Comparison of ENCODE assay signal across 8 cellular contexts in the genomic region with DNA sequence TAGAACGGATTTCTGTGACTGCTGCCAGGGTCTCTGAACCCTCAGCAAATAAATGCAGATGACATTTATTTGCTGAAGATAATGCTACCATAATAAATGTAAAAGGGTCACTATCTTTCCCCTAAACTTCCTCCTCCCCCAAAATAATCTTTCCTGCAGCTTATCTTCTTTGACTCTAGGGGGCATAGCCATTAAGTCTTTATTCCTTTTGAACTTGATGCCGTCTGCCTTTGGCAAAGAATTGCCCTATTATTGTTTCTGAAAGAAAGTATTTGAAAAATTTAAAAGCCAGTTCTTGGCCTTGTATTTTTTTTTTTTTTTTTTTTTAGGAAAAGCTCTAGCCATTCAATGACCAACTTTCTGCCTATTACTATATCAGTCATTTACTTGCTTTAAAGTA.
DNase-seq lines count a peak whose midpoint lies in the region; ATAC-seq and TF ChIP-seq lines count a peak whose summit lies in the region.

No MANE protein-coding gene starts in this region.

- peaks cover 0 to 3% (median 0%) of the 10 kb centered on the region in 7 donors for H3K9me3 Mint-ChIP-seq in CD14-positive monocyte
- H3K9me3 Mint-ChIP-seq in CD4-positive, alpha-beta memory T cell: no peaks in the 10 kb centered on the region

- CTCF ChIA-PET in HCT116 (lab: Charles Lee): interaction anchor here (0.7 to 2.5 kb wide), 6 partner anchors 10 to 105 kb away, joined by 3 to 11 read pairs (median 4); no protein-coding TSS in a partner anchor
- CTCF ChIA-PET in CD4-positive, alpha-beta memory T cell (lab: Charles Lee; ENCODE audit: partially characterized antibody): interaction anchor here (0.6 to 1.6 kb wide), 8 partner anchors 10 to 105 kb away, joined by 3 to 6 read pairs (median 4); no protein-coding TSS in a partner anchor

- no peaks in the 10 kb centered on the region for H3K4me1 ChIP-seq in HCT116 (ENCODE audit: control insufficient read depth in 1 of 2, insufficient read depth in 2 of 2, low read length in 2 of 2)
- no peaks in the 10 kb centered on the region for H3K4me1 ChIP-seq in CD4-positive, alpha-beta memory T cell (ENCODE audit: insufficient read depth, low read length)

- no peak for TF ChIP-seq POLR2A in HCT116 (IDR thresholded peaks at IDR 0.05; ENCODE audit: borderline replicate concordance, extremely low read depth, insufficient read depth, insufficient read length)

- no TSS peak for BruUV-seq in HCT116 (replicated peaks; lab: Mats Ljungman, UMichigan)

- H3K4me3 Mint-ChIP-seq in CD14-positive monocyte: no peak overlapping the region
- H3K4me3 Mint-ChIP-seq in CD4-positive, alpha-beta memory T cell: no peak overlapping the region

- no peaks in the 10 kb centered on the region for H3K36me3 ChIP-seq in HCT116 (ENCODE audit: control insufficient read depth in 1 of 2, insufficient read depth in 2 of 2, low read length in 2 of 2)
- H3K36me3 ChIP-seq in CD4-positive, alpha-beta memory T cell (ENCODE audit: insufficient read depth, low read length): no peaks in the 10 kb centered on the region

- H3K27me3 Mint-ChIP-seq in CD14-positive monocyte (ENCODE audit: low read depth in 3 of 3): peaks cover 0 to 1% (median 0%) of the 10 kb centered on the region in 3 donors
- H3K27me3 Mint-ChIP-seq in CD4-positive, alpha-beta memory T cell: peaks cover 0 to 3% of the 10 kb centered on the region in 2 donors

- H2AFZ ChIP-seq in HCT116 (ENCODE audit: low read depth, low read length, poor library complexity, severe bottlenecking): peak overlapping the region; percentile 82

- RAD21 ChIA-PET in HCT116 (lab: Charles Lee; ENCODE audit: low non-redundant PET in 1 of 2, low total read pairs in 2 of 2, uncharacterized antibody in 2 of 2, unreplicated experiment in 2 of 2): no interaction called here

- no peak overlapping the region for H3K27ac ChIP-seq in HCT116 (ENCODE audit: low read depth, low read length)
- H3K27ac ChIP-seq in CD4-positive, alpha-beta memory T cell (ENCODE audit: low read depth, low read length): no peak overlapping the region

- ATAC-seq in HCT116 (peak; percentile 63; the same call in 1 of the 2 replicates), GM21423 (IDR thresholded peaks at IDR 0.05; ENCODE audit: unreplicated experiment) (no peak), HG02623 (IDR thresholded peaks at IDR 0.05; ENCODE audit: unreplicated experiment) (no peak)

- H3K9me2 ChIP-seq in HCT116 (ENCODE audit: insufficient read depth): no peaks in the 10 kb centered on the region

- no peaks in the 10 kb centered on the region for H3K36me3 Mint-ChIP-seq in CD14-positive monocyte
- no peaks in the 10 kb centered on the region for H3K36me3 Mint-ChIP-seq in CD4-positive, alpha-beta memory T cell

- peaks cover 26% of the 10 kb centered on the region for H3K4me1 Mint-ChIP-seq in CD14-positive monocyte
- H3K4me1 Mint-ChIP-seq in CD4-positive, alpha-beta memory T cell: no peaks in the 10 kb centered on the region

- POLR2A ChIA-PET in HCT116 (lab: Charles Lee): no interaction called here
- POLR2A ChIA-PET in CD4-positive, alpha-beta memory T cell (lab: Charles Lee; ENCODE audit: partially characterized antibody): no interaction called here

- H3K27ac Mint-ChIP-seq in CD14-positive monocyte: peak overlapping the region in 6 of 7 donors; percentile 63 to 97 (median 84)
- H3K27ac Mint-ChIP-seq in CD4-positive, alpha-beta memory T cell: no peak overlapping the region

- H3K9me3 ChIP-seq in HCT116 (ENCODE audit: control insufficient read depth in 1 of 2, insufficient read depth in 1 of 2, low read depth in 1 of 2, low read length in 2 of 2): no peaks in the 10 kb centered on the region
- H3K9me3 ChIP-seq in CD4-positive, alpha-beta memory T cell (ENCODE audit: control insufficient read depth in 1 of 2, low read length in 2 of 2): no peaks in the 10 kb centered on the region

- no peaks in the 10 kb centered on the region for H4K20me1 ChIP-seq in HCT116 (ENCODE audit: insufficient read depth)

- peak; percentile 64 for TF ChIP-seq RAD21 in HCT116 (IDR thresholded peaks at IDR 0.05; ENCODE audit: low read depth)

- TF ChIP-seq CTCF in CD14-positive monocyte (IDR thresholded peaks at IDR 0.05): peak; percentile 32
- TF ChIP-seq CTCF in HCT116 (IDR thresholded peaks at IDR 0.05 in 2 of 3, conservative IDR thresholded peaks at IDR 0.05 in 1 of 3; ENCODE audit: borderline replicate concordance in 1 of 3, insufficient read depth in 1 of 3, low read depth in 2 of 3, low read length in 2 of 3): peak; percentile 53 to 66 (median 53); a peak in 5 of 6 replicates

- no peak overlapping the region for H3K9ac ChIP-seq in HCT116 (ENCODE audit: low read length)

- no peak overlapping the region for H3K4me2 ChIP-seq in HCT116 (ENCODE audit: low read length)

- H3K79me2 ChIP-seq in HCT116 (ENCODE audit: insufficient read depth, low read length): no peaks in the 10 kb centered on the region

- DNase-seq in CD14-positive monocyte (ENCODE audit: low spot score): no peak
- no peak for DNase-seq in HCT116 (ENCODE audit: low read depth, low spot score)
- DNase-seq in SKM-1 treated with dmso at 0.1 percent for 144 hours (lab: John Stamatoyannopoulos, UW; ENCODE audit: unreplicated experiment): peak; percentile 14
- peak; percentile 40 for DNase-seq in hepatic stellate cell (ENCODE audit: low spot score)
- no peak for DNase-seq in CD4-positive, alpha-beta memory T cell
- DNase-seq in H4 (ENCODE audit: low spot score): no peak

- H3K27me3 ChIP-seq in HCT116 (ENCODE audit: insufficient read depth, low read length): no peaks in the 10 kb centered on the region
- H3K27me3 ChIP-seq in CD4-positive, alpha-beta memory T cell (ENCODE audit: insufficient read depth, low read length): no peaks in the 10 kb centered on the region

- H3K4me3 ChIP-seq in HCT116 (replicated peaks in 1 of 2; ENCODE audit: low read depth in 1 of 2, low read length in 2 of 2): no peak overlapping the region
- no peak overlapping the region for H3K4me3 ChIP-seq in CD4-positive, alpha-beta memory T cell (ENCODE audit: low read length in 2 of 2)

- intact Hi-C loops in CD14-positive monocyte (cut with micrococcal nuclease): loop anchor here (5.0 to 10.0 kb wide), 5 partner anchors 63 to 117 kb away; a partner anchor contains a TSS
- intact Hi-C loops in HCT116 (cut with micrococcal nuclease): loop anchor here (1.0 kb wide), 1 partner anchor 106 kb away; no protein-coding TSS in a partner anchor
- intact Hi-C loops in CD4-positive, alpha-beta memory T cell (cut with micrococcal nuclease): loop anchor here (1.0 to 5.0 kb wide), 2 partner anchors 105 to 142 kb away; no protein-coding TSS in a partner anchor

TF ChIP-seq in HCT116, 20 proteins besides CTCF, POLR2A, EP300 and RAD21:
- TF ChIP-seq JUND (IDR thresholded peaks at IDR 0.05) (no peak), YY1 (IDR thresholded peaks at IDR 0.05; ENCODE audit: extremely low read depth, insufficient replicate concordance, low read depth, low read length) (no peak), EZH2 (IDR thresholded peaks at IDR 0.05) (no peak), EGR1 (IDR thresholded peaks at IDR 0.05; ENCODE audit: low read depth) (no peak), ZFX (IDR thresholded peaks at IDR 0.05) (no peak), TCF7L2 (IDR thresholded peaks at IDR 0.05; ENCODE audit: borderline replicate concordance, extremely low read depth, insufficient read depth, insufficient read length) (no peak), POLR2AphosphoS5 (IDR thresholded peaks at IDR 0.05; ENCODE audit: low read depth, low read length) (no peak), EZH2phosphoT487 (IDR thresholded peaks at IDR 0.05; ENCODE audit: borderline replicate concordance) (no peak), CBX3 (IDR thresholded peaks at IDR 0.05; ENCODE audit: low read depth) (no peak), SRF (IDR thresholded peaks at IDR 0.05; ENCODE audit: low read depth) (no peak), SP1 (IDR thresholded peaks at IDR 0.05; ENCODE audit: low read depth) (no peak), ELF1 (IDR thresholded peaks at IDR 0.05; ENCODE audit: borderline replicate concordance, low read depth) (no peak), CEBPB (IDR thresholded peaks at IDR 0.05; ENCODE audit: low read depth) (no peak), SIN3A (IDR thresholded peaks at IDR 0.05; ENCODE audit: low read depth) (no peak)
- TF ChIP-seq, protein P1, sequence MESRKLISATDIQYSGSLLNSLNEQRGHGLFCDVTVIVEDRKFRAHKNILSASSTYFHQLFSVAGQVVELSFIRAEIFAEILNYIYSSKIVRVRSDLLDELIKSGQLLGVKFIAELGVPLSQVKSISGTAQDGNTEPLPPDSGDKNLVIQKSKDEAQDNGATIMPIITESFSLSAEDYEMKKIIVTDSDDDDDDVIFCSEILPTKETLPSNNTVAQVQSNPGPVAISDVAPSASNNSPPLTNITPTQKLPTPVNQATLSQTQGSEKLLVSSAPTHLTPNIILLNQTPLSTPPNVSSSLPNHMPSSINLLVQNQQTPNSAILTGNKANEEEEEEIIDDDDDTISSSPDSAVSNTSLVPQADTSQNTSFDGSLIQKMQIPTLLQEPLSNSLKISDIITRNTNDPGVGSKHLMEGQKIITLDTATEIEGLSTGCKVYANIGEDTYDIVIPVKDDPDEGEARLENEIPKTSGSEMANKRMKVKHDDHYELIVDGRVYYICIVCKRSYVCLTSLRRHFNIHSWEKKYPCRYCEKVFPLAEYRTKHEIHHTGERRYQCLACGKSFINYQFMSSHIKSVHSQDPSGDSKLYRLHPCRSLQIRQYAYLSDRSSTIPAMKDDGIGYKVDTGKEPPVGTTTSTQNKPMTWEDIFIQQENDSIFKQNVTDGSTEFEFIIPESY (IDR thresholded peaks at IDR 0.05; ENCODE audit: extremely low read depth, insufficient replicate concordance, low read length): no peak
- TF ChIP-seq, protein P2, sequence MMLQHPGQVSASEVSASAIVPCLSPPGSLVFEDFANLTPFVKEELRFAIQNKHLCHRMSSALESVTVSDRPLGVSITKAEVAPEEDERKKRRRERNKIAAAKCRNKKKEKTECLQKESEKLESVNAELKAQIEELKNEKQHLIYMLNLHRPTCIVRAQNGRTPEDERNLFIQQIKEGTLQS (IDR thresholded peaks at IDR 0.05): no peak

Comparison
In these comparisons a context has a peak if more than half of its experiments do, and no peak if none do; other contexts are left out.
1. DNase-seq: peak in SKM-1 treated with dmso at 0.1 percent for 144 hours (single experiment) and hepatic stellate cell (single experiment); none in CD14-positive monocyte (single experiment), HCT116 (single experiment), CD4-positive, alpha-beta memory T cell (0 of 5) and H4 (single experiment).
2. H3K27ac Mint-ChIP-seq: peak in CD14-positive monocyte (6 of 7); none in CD4-positive, alpha-beta memory T cell (0 of 7).